Comparison of ENCODE assay signal across 17 cellular contexts in genomic region chr2:194128810-194129209, GRCh38.
DNase-seq lines count a peak whose midpoint lies in the region; ATAC-seq and TF ChIP-seq lines count a peak whose summit lies in the region.
"Had no signal": no experiment of that assay in that cellular context is flagged by ENCODE, and none has a peak within 500 bp of the region (broad histone marks: within the 10 kb centered on the region; RNA-seq: fewer than 3 reads in every experiment).

No MANE protein-coding gene starts in this region.

- H3K4me3 ChIP-seq in lung, result no peak overlapping the region
- H3K4me3 ChIP-seq: A549, GM23338 had no signal

- H3K27ac ChIP-seq in lung (ENCODE audit: low read depth in 1 of 2, low read length in 1 of 2), result no peak overlapping the region
- H3K27ac ChIP-seq: 22Rv1, A549, C4-2B had no signal

- TF ChIP-seq CTCF in lung (IDR thresholded peaks at IDR 0.05; ENCODE audit: control extremely low read depth, extremely low read depth), result no peak

- H3K9me3 ChIP-seq in lung (ENCODE audit: control insufficient read depth in 2 of 2, insufficient read depth in 1 of 2, low read length in 1 of 2), result peaks cover 0 to 9% of the 10 kb centered on the region in 2 donors
- H3K9me3 ChIP-seq: A549 had no signal

- H3K36me3 ChIP-seq in lung (ENCODE audit: control insufficient read depth in 2 of 2, insufficient read depth in 2 of 2, low read length in 2 of 2), result no peaks in the 10 kb centered on the region

- no peak overlapping the region for H3K27ac Mint-ChIP-seq in activated naive CD8-positive, alpha-beta T cell treated with anti-CD3 and anti-CD28 coated beads, Interleukin-2, amount 50 U/mL, for 24 hours
- H3K27ac Mint-ChIP-seq in activated naive CD8-positive, alpha-beta T cell treated with anti-CD3 and anti-CD28 coated beads for 36 hours, result no peak overlapping the region
- H3K27ac Mint-ChIP-seq in stimulated activated memory B cell treated with anti-CD40 and anti-IgM and Interleukin-4, amounts not matched to agents 10 μg/mL and 1 μg/mL and 100 μg/mL, for 72 hours, result no peak overlapping the region
- H3K27ac Mint-ChIP-seq: CD4-positive, alpha-beta T cell; GM23338 had no signal

- ATAC-seq in activated naive CD8-positive, alpha-beta T cell treated with anti-CD3 and anti-CD28 coated beads, Interleukin-2, amount 50 U/mL, for 24 hours, result peak; percentile 43
- peak; percentile 2 for ATAC-seq in lung (ENCODE audit: insufficient read depth, low FRiP score)
- peak; percentile 34 for ATAC-seq in stimulated activated memory B cell treated with anti-CD40 and anti-IgM and Interleukin-4, amounts not matched to agents 10 μg/mL and 1 μg/mL and 100 μg/mL, for 72 hours
- ATAC-seq in GM21737 (IDR thresholded peaks at IDR 0.05; ENCODE audit: unreplicated experiment), result no peak
- ATAC-seq: A549, GM23338 had no signal

- no peaks in the 10 kb centered on the region for H3K36me3 Mint-ChIP-seq in activated naive CD8-positive, alpha-beta T cell treated with anti-CD3 and anti-CD28 coated beads, Interleukin-2, amount 50 U/mL, for 24 hours (ENCODE audit: low read depth)
- no peaks in the 10 kb centered on the region for H3K36me3 Mint-ChIP-seq in activated naive CD8-positive, alpha-beta T cell treated with anti-CD3 and anti-CD28 coated beads for 36 hours
- no peaks in the 10 kb centered on the region for H3K36me3 Mint-ChIP-seq in stimulated activated memory B cell treated with anti-CD40 and anti-IgM and Interleukin-4, amounts not matched to agents 10 μg/mL and 1 μg/mL and 100 μg/mL, for 72 hours

- H3K4me1 ChIP-seq in lung (ENCODE audit: control insufficient read depth in 2 of 2, insufficient read depth in 2 of 2, low read length in 2 of 2), result no peaks in the 10 kb centered on the region
- H3K4me1 ChIP-seq: A549 had no signal

- no peaks in the 10 kb centered on the region for H3K27me3 ChIP-seq in lung (ENCODE audit: control insufficient read depth, insufficient read depth)

- no peak overlapping the region for H3K4me3 Mint-ChIP-seq in activated naive CD8-positive, alpha-beta T cell treated with anti-CD3 and anti-CD28 coated beads, Interleukin-2, amount 50 U/mL, for 24 hours
- H3K4me3 Mint-ChIP-seq in activated naive CD8-positive, alpha-beta T cell treated with anti-CD3 and anti-CD28 coated beads for 36 hours, result no peak overlapping the region
- no peak overlapping the region for H3K4me3 Mint-ChIP-seq in stimulated activated memory B cell treated with anti-CD40 and anti-IgM and Interleukin-4, amounts not matched to agents 10 μg/mL and 1 μg/mL and 100 μg/mL, for 72 hours
- H3K4me3 Mint-ChIP-seq: CD4-positive, alpha-beta T cell; GM23338 had no signal

- H3K4me1 Mint-ChIP-seq in activated naive CD8-positive, alpha-beta T cell treated with anti-CD3 and anti-CD28 coated beads, Interleukin-2, amount 50 U/mL, for 24 hours, result no peaks in the 10 kb centered on the region
- no peaks in the 10 kb centered on the region for H3K4me1 Mint-ChIP-seq in activated naive CD8-positive, alpha-beta T cell treated with anti-CD3 and anti-CD28 coated beads for 36 hours
- H3K4me1 Mint-ChIP-seq in stimulated activated memory B cell treated with anti-CD40 and anti-IgM and Interleukin-4, amounts not matched to agents 10 μg/mL and 1 μg/mL and 100 μg/mL, for 72 hours, result no peaks in the 10 kb centered on the region

- no peaks in the 10 kb centered on the region for H3K27me3 Mint-ChIP-seq in activated naive CD8-positive, alpha-beta T cell treated with anti-CD3 and anti-CD28 coated beads, Interleukin-2, amount 50 U/mL, for 24 hours
- H3K27me3 Mint-ChIP-seq in activated naive CD8-positive, alpha-beta T cell treated with anti-CD3 and anti-CD28 coated beads for 36 hours, result no peaks in the 10 kb centered on the region
- no peaks in the 10 kb centered on the region for H3K27me3 Mint-ChIP-seq in stimulated activated memory B cell treated with anti-CD40 and anti-IgM and Interleukin-4, amounts not matched to agents 10 μg/mL and 1 μg/mL and 100 μg/mL, for 72 hours
- H3K27me3 Mint-ChIP-seq: CD4-positive, alpha-beta T cell had no signal

- DNase-seq in activated naive CD8-positive, alpha-beta T cell treated with anti-CD3 and anti-CD28 coated beads, Interleukin-2, amount 50 U/mL, for 24 hours, result no peak
- no peak for DNase-seq in activated naive CD8-positive, alpha-beta T cell treated with anti-CD3 and anti-CD28 coated beads for 36 hours
- DNase-seq in lung (ENCODE audit: low spot score), result no peak
- DNase-seq in NOMO-1 (lab: John Stamatoyannopoulos, UW; ENCODE audit: unreplicated experiment in 2 of 2), result no peak
- DNase-seq in activated CD4-positive, alpha-beta T cell treated with anti-CD3 and anti-CD28 coated beads for 1 hour, result no peak
- DNase-seq: AML-193; CD4-positive, alpha-beta T cell; DMS153; DMS79; GDM1; HCEC 1CT had no signal

- WGBS in lung, 2 donors, result 90 to 91% methylated on average over 4 of the region's 4 CpGs

- H3K9me3 Mint-ChIP-seq in activated naive CD8-positive, alpha-beta T cell treated with anti-CD3 and anti-CD28 coated beads, Interleukin-2, amount 50 U/mL, for 24 hours, result peaks cover 4% of the 10 kb centered on the region
- H3K9me3 Mint-ChIP-seq in activated naive CD8-positive, alpha-beta T cell treated with anti-CD3 and anti-CD28 coated beads for 36 hours, result no peaks in the 10 kb centered on the region
- H3K9me3 Mint-ChIP-seq in stimulated activated memory B cell treated with anti-CD40 and anti-IgM and Interleukin-4, amounts not matched to agents 10 μg/mL and 1 μg/mL and 100 μg/mL, for 72 hours, result peaks cover 3% of the 10 kb centered on the region
